8 cellular contexts compared by ENCODE assay signal in the genomic region with DNA sequence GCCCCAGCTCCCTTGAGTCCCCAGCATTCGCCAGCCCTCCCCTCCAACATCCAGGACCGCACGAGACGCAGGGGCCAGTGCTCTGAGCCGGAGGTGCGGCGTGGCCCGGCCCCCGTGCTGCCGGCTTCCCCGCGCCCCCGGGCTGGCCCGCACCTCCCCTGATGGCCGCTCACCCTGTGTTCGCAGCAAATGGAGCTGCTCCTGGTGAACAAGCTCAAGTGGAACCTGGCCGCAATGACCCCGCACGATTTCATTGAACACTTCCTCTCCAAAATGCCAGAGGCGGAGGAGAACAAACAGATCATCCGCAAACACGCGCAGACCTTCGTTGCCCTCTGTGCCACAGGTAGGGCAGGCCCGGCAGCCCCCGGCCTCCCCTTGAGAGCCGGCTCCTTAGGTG. TPM values are rescaled to one million over a fixed set of nuclear protein-coding genes. Genes with fewer than 3 reads are reported as not detected.
DNase-seq lines count a peak whose midpoint lies in the region; ATAC-seq and TF ChIP-seq lines count a peak whose summit lies in the region.

No MANE protein-coding gene starts in this region.

- ATAC-seq in activated T-helper 17 cell treated with anti-CD3 and anti-CD28 coated beads, Interleukin-2, amount 50 U/mL, for 72 hours (replicated peaks), result no peak
- no peak for ATAC-seq in GM19035 (IDR thresholded peaks at IDR 0.05; ENCODE audit: unreplicated experiment)

- WGBS in stomach, 5 donors, result 31 to 48% (median 34%) methylated on average over 14 to 27 of the region's 27 CpGs

- no peak overlapping the region for H3K27ac Mint-ChIP-seq in activated T-helper 17 cell treated with anti-CD3 and anti-CD28 coated beads, Interleukin-2, amount 50 U/mL, for 72 hours

- peaks cover 0 to 73% (median 31%) of the 10 kb centered on the region in 3 donors for H3K27me3 ChIP-seq in stomach

- intact Hi-C loops in stomach (cut with DNase I; ENCODE audit: low total_unique reads), result loop anchor here (10.0 kb wide), 1 partner anchor 359 kb away; no protein-coding TSS in a partner anchor

- no peak for TF ChIP-seq EP300 in stomach (IDR thresholded peaks at IDR 0.05)

- H3K36me3 ChIP-seq in stomach, result peaks cover 4 to 39% (median 26%) of the 10 kb centered on the region in 4 donors

- peaks cover 15% of the 10 kb centered on the region for H3K27me3 Mint-ChIP-seq in activated T-helper 17 cell treated with anti-CD3 and anti-CD28 coated beads, Interleukin-2, amount 50 U/mL, for 72 hours

- no peaks in the 10 kb centered on the region for H3K9me3 ChIP-seq in iPS-18c (ENCODE audit: control insufficient read depth, insufficient read depth, low read length)
- no peaks in the 10 kb centered on the region for H3K9me3 ChIP-seq in stomach

- peak overlapping the region in 4 of 5 donors; percentile 86 to 92 (median 88) for H3K27ac ChIP-seq in stomach

- no peak for TF ChIP-seq CTCF in stomach (IDR thresholded peaks at IDR 0.05)

- peaks cover 53 to 67% (median 66%) of the 10 kb centered on the region in 4 donors for H3K4me1 ChIP-seq in stomach

- DNase-seq in activated CD8-positive, alpha-beta memory T cell treated with anti-CD3 and anti-CD28 coated beads, Interleukin-2, amount 50 U/mL, for 48 hours, result peak; percentile 56
- DNase-seq in activated CD8-positive, alpha-beta memory T cell treated with anti-CD3 and anti-CD28 coated beads for 24 hours, result no peak
- DNase-seq in stomach (no peak), NAMALWA (ENCODE audit: low spot score) (no peak), NCI-H1048 (lab: John Stamatoyannopoulos, UW) (no peak)

- H3K36me3 Mint-ChIP-seq in activated T-helper 17 cell treated with anti-CD3 and anti-CD28 coated beads, Interleukin-2, amount 50 U/mL, for 72 hours (ENCODE audit: low read depth), result no peaks in the 10 kb centered on the region

- H3K9me3 Mint-ChIP-seq in activated T-helper 17 cell treated with anti-CD3 and anti-CD28 coated beads, Interleukin-2, amount 50 U/mL, for 72 hours, result no peaks in the 10 kb centered on the region

- peak overlapping the region; percentile 44 for H3K4me3 Mint-ChIP-seq in activated T-helper 17 cell treated with anti-CD3 and anti-CD28 coated beads, Interleukin-2, amount 50 U/mL, for 72 hours

- no peak for TF ChIP-seq POLR2A in stomach (IDR thresholded peaks at IDR 0.05)

- H3K4me3 ChIP-seq in iPS-18c (ENCODE audit: insufficient read depth, low read depth, low read length) (peak overlapping the region; percentile 84; the same call in 1 of the 2 replicates), stomach (peak overlapping the region; percentile 73 to 89 (median 87))

- H3K4me1 Mint-ChIP-seq in activated T-helper 17 cell treated with anti-CD3 and anti-CD28 coated beads, Interleukin-2, amount 50 U/mL, for 72 hours, result peaks cover 5% of the 10 kb centered on the region

RNA-seq across cellular contexts. Expression of gene CCND1, which starts 2.7 kb away (rescaled TPM):
- 1 to 10 TPM in 1 of 2 donors, under 1 TPM in 1; 0.82 to 3.7 TPM for total RNA-seq in activated T-helper 17 cell treated with anti-CD3 and anti-CD28 coated beads, Interleukin-2, amount 50 U/mL, for 72 hours
- 100 to 1,000 TPM in 3 of 5 donors, 10 to 100 TPM in 2; 24.1 to 293 (median 141) TPM for total RNA-seq in stomach
- polyA plus RNA-seq in stomach, result 10 to 100 TPM; 17.6 to 44.6 (median 33.7) TPM

RNA-seq across cellular contexts. Expression of gene LTO1, which starts 31.5 kb away (rescaled TPM):
- total RNA-seq in activated T-helper 17 cell treated with anti-CD3 and anti-CD28 coated beads, Interleukin-2, amount 50 U/mL, for 72 hours, result 10 to 100 TPM; 20.4 to 25.6 TPM
- 100 to 1,000 TPM in 1 of 5 donors, 10 to 100 TPM in 3, 1 to 10 TPM in 1; 2.3 to 107 (median 37.6) TPM for total RNA-seq in stomach
- polyA plus RNA-seq in stomach, result 10 to 100 TPM; 14.2 to 23.1 (median 22.6) TPM

Comparison
In these comparisons a context has a peak if more than half of its experiments do, and no peak if none do; other contexts are left out.
1. RNA of gene CCND1, which starts 2.7 kb away (total RNA-seq): 24.1 to 293 TPM in stomach; 0.82 to 3.7 TPM in activated T-helper 17 cell treated with anti-CD3 and anti-CD28 coated beads, Interleukin-2, amount 50 U/mL, for 72 hours; every median in the first group is over 4 times any median in the second.